In genomic region chr7:20217193-20217948, GRCh38 we compare ENCODE assay signal across 9 cellular contexts. TPM values are rescaled to one million over a fixed set of nuclear protein-coding genes. Genes with fewer than 3 reads are reported as not detected.
A peak's percentile ranks its signal among the peaks of the same experiment; 100 is the strongest.
DNase-seq lines count a peak whose midpoint lies in the region; ATAC-seq and TF ChIP-seq lines count a peak whose summit lies in the region.
"Had no signal": no experiment of that assay in that cellular context is flagged by ENCODE, and none has a peak within 500 bp of the region (broad histone marks: within the 10 kb centered on the region; RNA-seq: fewer than 3 reads in every experiment).

MACC1 (minus strand) TSS chr7:20217384; CDS start chr7:20161862, 55,522 bp downstream.

- H3K36me3 ChIP-seq in right lobe of liver = no peaks in the 10 kb centered on the region

- POLR2A ChIA-PET in activated B cell treated with CpG ODN at 0.5 μM for 24 hours (lab: Charles Lee) = interaction anchor here (0.9 to 5.7 kb wide), 8 partner anchors 11 to 113 kb away, joined by 3 to 105 read pairs (median 6); partner anchors contain the start of gene ITGB8

- H3K36me3 Mint-ChIP-seq in activated B cell treated with CpG ODN at 0.5 μM for 24 hours (ENCODE audit: low read depth) (peaks cover 11% of the 10 kb centered on the region), osteocyte (ENCODE audit: unreplicated experiment) (no peaks in the 10 kb centered on the region)
- H3K36me3 Mint-ChIP-seq: brain had no signal

- WGBS in right lobe of liver (ENCODE audit: insufficient coverage, low coverage, low lambda C conversion rate, missing lambda C conversion rate) = 13% methylated on average over 6 of the region's 6 CpGs

- peak within 1 kb of the TSS in 2 of 3 donors; percentile 4 to 39 for H3K27ac ChIP-seq in right lobe of liver

- DNase-seq in NCI-H345 (lab: John Stamatoyannopoulos, UW) (peak; percentile 15), NCI-H345 treated with DMSO at 0.1 percent for 48 hours (lab: John Stamatoyannopoulos, UW; ENCODE audit: unreplicated experiment) (no peak), KBM-7 (peak; percentile 82), activated B cell treated with CpG ODN at 0.5 μM for 24 hours (peak; percentile 41), right lobe of liver (peak in 1 of 3 donors; percentile 21), osteocyte (ENCODE audit: extremely low spot score, unreplicated experiment) (no peak)
- DNase-seq in activated naive CD4-positive, alpha-beta T cell (lab: John Stamatoyannopoulos, UW) = no peak

- intact Hi-C loops in activated B cell treated with CpG ODN at 0.5 μM for 24 hours (cut with micrococcal nuclease) (loop anchor here (1.0 to 10.0 kb wide), 8 partner anchors 16 to 1727 kb away; partner anchors contain the start of genes CDCA7L, HDAC9 and POLR1F), right lobe of liver (cut with DNase I) (no loop called here)

- H3K9me3 ChIP-seq in right lobe of liver = no peaks in the 10 kb centered on the region

- no peaks in the 10 kb centered on the region for H3K4me1 ChIP-seq in right lobe of liver

- CTCF ChIA-PET in activated B cell treated with CpG ODN at 0.5 μM for 24 hours (lab: Charles Lee) = interaction anchor here (1.2 to 4.4 kb wide), 5 partner anchors 15 to 94 kb away, joined by 3 to 18 read pairs (median 8); no protein-coding TSS in a partner anchor

- H3K9me3 Mint-ChIP-seq in activated B cell treated with CpG ODN at 0.5 μM for 24 hours (peaks cover 4% of the 10 kb centered on the region), osteocyte (ENCODE audit: unreplicated experiment) (no peaks in the 10 kb centered on the region)

- peak; percentile 56 for ATAC-seq in GM21723 (IDR thresholded peaks at IDR 0.05; ENCODE audit: unreplicated experiment)
- peak; percentile 62 for ATAC-seq in activated B cell treated with CpG ODN at 0.5 μM for 24 hours (ENCODE audit: low read depth)
- peak; percentile 31 to 60 (median 52) for ATAC-seq in right lobe of liver

- H3K4me3 ChIP-seq in right lobe of liver = no peak within 1 kb of the TSS

- H3K27me3 Mint-ChIP-seq in activated B cell treated with CpG ODN at 0.5 μM for 24 hours (no peaks in the 10 kb centered on the region), osteocyte (ENCODE audit: unreplicated experiment) (peaks cover 3% of the 10 kb centered on the region)
- H3K27me3 Mint-ChIP-seq: brain had no signal

- H3K27ac Mint-ChIP-seq in activated B cell treated with CpG ODN at 0.5 μM for 24 hours (peak within 1 kb of the TSS; percentile 95), osteocyte (ENCODE audit: unreplicated experiment) (no peak within 1 kb of the TSS)

- H3K4me3 Mint-ChIP-seq in activated B cell treated with CpG ODN at 0.5 μM for 24 hours = peak within 1 kb of the TSS; percentile 84
- H3K4me3 Mint-ChIP-seq in osteocyte (ENCODE audit: unreplicated experiment) = no peak within 1 kb of the TSS

- no peak for TF ChIP-seq CTCF in activated B cell treated with CpG ODN at 0.5 μM for 24 hours (IDR thresholded peaks at IDR 0.05)
- TF ChIP-seq CTCF in right lobe of liver (IDR thresholded peaks at IDR 0.05) = peak in 2 of 4 donors; percentile 5 to 9
- no peak for TF ChIP-seq CTCF in osteocyte (IDR thresholded peaks at IDR 0.05)

- in situ Hi-C loops in KBM-7 (cut with MboI; ENCODE audit: low pct_unique_long_range_greater_than_20kb, low sequenced_read_pairs) = no loop called here

- H3K27me3 ChIP-seq in right lobe of liver = no peaks in the 10 kb centered on the region

- no peak for TF ChIP-seq POLR2A in right lobe of liver (IDR thresholded peaks at IDR 0.05)

- H3K4me1 Mint-ChIP-seq in activated B cell treated with CpG ODN at 0.5 μM for 24 hours = peaks cover 79% of the 10 kb centered on the region
- H3K4me1 Mint-ChIP-seq in osteocyte (ENCODE audit: unreplicated experiment) = peaks cover 19% of the 10 kb centered on the region
- H3K4me1 Mint-ChIP-seq: brain had no signal

RNA-seq across cellular contexts. Expression of gene MACC1, which starts in this region (rescaled TPM):
- total RNA-seq in activated B cell treated with CpG ODN at 0.5 μM for 24 hours = 13.9 and 20.3 TPM in 2 replicates
- under 1 TPM; 0.13 to 0.93 (median 0.32) TPM for total RNA-seq in right lobe of liver
- not detected in 2 replicates for total RNA-seq in osteocyte

Comparison
In these comparisons a context has a peak if more than half of its experiments do, and no peak if none do; other contexts are left out.
1. DNase-seq: peak in NCI-H345 (single experiment), KBM-7 (single experiment) and activated B cell treated with CpG ODN at 0.5 μM for 24 hours (single experiment); none in NCI-H345 treated with DMSO at 0.1 percent for 48 hours (single experiment), activated naive CD4-positive, alpha-beta T cell (0 of 4) and osteocyte (single experiment).
2. Peak in ATAC-seq and H3K27ac ChIP-seq in right lobe of liver; RNA of the gene not detected or under 1 TPM.
3. Peak in every context shown above with its lines, with median percentiles within 50 percentile points of each other: ATAC-seq.